ENCODE assay signal across 1 cellular context in genomic region chr10:79333513-79333912, GRCh38.
TF ChIP-seq lines count a peak whose summit lies in the region.

No MANE protein-coding gene starts in this region.

TF ChIP-seq in K562, 482 proteins besides CTCF, POLR2A, EP300 and RAD21 (continued from another document):
- TF ChIP-seq FOXA1 (IDR thresholded peaks at IDR 0.05; ENCODE audit: borderline replicate concordance) (no peak), ELF4 (CRISPR knock-in tag; IDR thresholded peaks at IDR 0.05) (no peak), SRSF3 (IDR thresholded peaks at IDR 0.05; ENCODE audit: insufficient read depth, low read length) (no peak), ELK1 (CRISPR knock-in tag; IDR thresholded peaks at IDR 0.05) (no peak), RBBP5 (IDR thresholded peaks at IDR 0.05; ENCODE audit: borderline replicate concordance, insufficient read depth, low read length, poor library complexity, severe bottlenecking) (no peak), HDAC3 (IDR thresholded peaks at IDR 0.05; ENCODE audit: borderline replicate concordance, partially characterized antibody) (no peak)
- TF ChIP-seq, protein P1, sequence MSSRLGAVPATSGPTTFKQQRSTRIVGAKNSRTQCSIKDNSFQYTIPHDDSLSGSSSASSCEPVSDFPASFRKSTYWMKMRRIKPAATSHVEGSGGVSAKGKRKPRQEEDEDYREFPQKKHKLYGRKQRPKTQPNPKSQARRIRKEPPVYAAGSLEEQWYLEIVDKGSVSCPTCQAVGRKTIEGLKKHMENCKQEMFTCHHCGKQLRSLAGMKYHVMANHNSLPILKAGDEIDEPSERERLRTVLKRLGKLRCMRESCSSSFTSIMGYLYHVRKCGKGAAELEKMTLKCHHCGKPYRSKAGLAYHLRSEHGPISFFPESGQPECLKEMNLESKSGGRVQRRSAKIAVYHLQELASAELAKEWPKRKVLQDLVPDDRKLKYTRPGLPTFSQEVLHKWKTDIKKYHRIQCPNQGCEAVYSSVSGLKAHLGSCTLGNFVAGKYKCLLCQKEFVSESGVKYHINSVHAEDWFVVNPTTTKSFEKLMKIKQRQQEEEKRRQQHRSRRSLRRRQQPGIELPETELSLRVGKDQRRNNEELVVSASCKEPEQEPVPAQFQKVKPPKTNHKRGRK (tag; IDR thresholded peaks at IDR 0.05), result no peak
- TF ChIP-seq, protein P2, sequence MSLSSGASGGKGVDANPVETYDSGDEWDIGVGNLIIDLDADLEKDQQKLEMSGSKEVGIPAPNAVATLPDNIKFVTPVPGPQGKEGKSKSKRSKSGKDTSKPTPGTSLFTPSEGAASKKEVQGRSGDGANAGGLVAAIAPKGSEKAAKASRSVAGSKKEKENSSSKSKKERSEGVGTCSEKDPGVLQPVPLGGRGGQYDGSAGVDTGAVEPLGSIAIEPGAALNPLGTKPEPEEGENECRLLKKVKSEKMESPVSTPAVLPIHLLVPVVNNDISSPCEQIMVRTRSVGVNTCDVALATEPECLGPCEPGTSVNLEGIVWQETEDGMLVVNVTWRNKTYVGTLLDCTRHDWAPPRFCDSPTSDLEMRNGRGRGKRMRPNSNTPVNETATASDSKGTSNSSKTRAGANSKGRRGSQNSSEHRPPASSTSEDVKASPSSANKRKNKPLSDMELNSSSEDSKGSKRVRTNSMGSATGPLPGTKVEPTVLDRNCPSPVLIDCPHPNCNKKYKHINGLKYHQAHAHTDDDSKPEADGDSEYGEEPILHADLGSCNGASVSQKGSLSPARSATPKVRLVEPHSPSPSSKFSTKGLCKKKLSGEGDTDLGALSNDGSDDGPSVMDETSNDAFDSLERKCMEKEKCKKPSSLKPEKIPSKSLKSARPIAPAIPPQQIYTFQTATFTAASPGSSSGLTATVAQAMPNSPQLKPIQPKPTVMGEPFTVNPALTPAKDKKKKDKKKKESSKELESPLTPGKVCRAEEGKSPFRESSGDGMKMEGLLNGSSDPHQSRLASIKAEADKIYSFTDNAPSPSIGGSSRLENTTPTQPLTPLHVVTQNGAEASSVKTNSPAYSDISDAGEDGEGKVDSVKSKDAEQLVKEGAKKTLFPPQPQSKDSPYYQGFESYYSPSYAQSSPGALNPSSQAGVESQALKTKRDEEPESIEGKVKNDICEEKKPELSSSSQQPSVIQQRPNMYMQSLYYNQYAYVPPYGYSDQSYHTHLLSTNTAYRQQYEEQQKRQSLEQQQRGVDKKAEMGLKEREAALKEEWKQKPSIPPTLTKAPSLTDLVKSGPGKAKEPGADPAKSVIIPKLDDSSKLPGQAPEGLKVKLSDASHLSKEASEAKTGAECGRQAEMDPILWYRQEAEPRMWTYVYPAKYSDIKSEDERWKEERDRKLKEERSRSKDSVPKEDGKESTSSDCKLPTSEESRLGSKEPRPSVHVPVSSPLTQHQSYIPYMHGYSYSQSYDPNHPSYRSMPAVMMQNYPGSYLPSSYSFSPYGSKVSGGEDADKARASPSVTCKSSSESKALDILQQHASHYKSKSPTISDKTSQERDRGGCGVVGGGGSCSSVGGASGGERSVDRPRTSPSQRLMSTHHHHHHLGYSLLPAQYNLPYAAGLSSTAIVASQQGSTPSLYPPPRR (CRISPR knock-in tag; IDR thresholded peaks at IDR 0.05; ENCODE audit: borderline replicate concordance), result no peak
- TF ChIP-seq, protein P3, sequence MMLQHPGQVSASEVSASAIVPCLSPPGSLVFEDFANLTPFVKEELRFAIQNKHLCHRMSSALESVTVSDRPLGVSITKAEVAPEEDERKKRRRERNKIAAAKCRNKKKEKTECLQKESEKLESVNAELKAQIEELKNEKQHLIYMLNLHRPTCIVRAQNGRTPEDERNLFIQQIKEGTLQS (IDR thresholded peaks at IDR 0.05), result peak; percentile 65
- TF ChIP-seq, protein P3 (CRISPR knock-in tag; conservative IDR thresholded peaks at IDR 0.05), result peak; percentile 87
- TF ChIP-seq, protein P4, sequence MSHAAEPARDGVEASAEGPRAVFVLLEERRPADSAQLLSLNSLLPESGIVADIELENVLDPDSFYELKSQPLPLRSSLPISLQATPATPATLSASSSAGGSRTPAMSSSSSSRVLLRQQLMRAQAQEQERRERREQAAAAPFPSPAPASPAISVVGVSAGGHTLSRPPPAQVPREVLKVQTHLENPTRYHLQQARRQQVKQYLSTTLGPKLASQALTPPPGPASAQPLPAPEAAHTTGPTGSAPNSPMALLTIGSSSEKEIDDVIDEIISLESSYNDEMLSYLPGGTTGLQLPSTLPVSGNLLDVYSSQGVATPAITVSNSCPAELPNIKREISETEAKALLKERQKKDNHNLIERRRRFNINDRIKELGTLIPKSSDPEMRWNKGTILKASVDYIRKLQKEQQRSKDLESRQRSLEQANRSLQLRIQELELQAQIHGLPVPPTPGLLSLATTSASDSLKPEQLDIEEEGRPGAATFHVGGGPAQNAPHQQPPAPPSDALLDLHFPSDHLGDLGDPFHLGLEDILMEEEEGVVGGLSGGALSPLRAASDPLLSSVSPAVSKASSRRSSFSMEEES (CRISPR knock-in tag; IDR thresholded peaks at IDR 0.05), result no peak
TF ChIP-seq in K562: peak in this region for 8.
